ENCODE assay signal across 12 cellular contexts in the genomic region with DNA sequence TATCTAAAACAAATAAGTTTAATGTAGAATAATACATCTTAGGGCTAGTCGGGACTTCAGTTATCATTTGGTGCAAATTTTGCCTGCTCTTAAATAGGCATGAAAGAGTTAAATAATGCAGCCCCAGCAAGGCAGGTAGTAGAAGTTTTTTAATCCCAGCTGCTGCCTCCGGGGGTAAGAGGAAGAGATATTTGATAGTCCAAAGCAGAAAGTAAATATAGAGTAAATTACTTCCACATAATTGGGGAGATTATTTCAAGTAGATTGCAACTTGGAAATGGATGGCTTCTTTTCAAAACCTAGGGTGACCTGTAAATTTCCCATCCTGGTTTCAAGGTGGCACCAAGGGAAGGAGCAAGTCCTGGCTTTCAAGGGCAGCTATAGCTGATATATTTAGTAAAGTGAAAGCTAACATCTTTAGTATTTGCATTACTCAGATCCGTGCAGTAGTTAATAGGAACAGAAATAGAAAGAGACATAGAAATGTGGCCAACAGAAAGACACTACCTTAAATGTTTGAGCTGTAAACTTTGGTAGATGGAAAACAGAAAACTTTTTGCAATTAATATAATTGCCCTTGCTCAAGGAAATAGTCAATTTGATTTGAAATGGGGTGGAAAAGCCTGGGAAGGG.
A peak's percentile ranks its signal among the peaks of the same experiment; 100 is the strongest.
DNase-seq lines count a peak whose midpoint lies in the region; ATAC-seq lines count a peak whose summit lies in the region.
"Had no signal": no experiment of that assay in that cellular context is flagged by ENCODE, and none has a peak within 500 bp of the region (broad histone marks: within the 10 kb centered on the region; RNA-seq: fewer than 3 reads in every experiment).

No MANE protein-coding gene starts in this region.

- no peak overlapping the region for H3K4me3 ChIP-seq in Karpas-422 (ENCODE audit: low read length)

- H3K4me1 Mint-ChIP-seq in activated CD8-positive, alpha-beta memory T cell treated with anti-CD3 and anti-CD28 coated beads, Interleukin-2, amount 10 ng/mL, durations not matched to agents 7 days and 5 days: peaks cover 16% of the 10 kb centered on the region

- H3K79me2 ChIP-seq in Karpas-422 (ENCODE audit: low read length): no peaks in the 10 kb centered on the region

- no peak for DNase-seq in Karpas-422
- no peak for DNase-seq in activated CD8-positive, alpha-beta memory T cell treated with anti-CD3 and anti-CD28 coated beads, Interleukin-2, amount 10 ng/mL, durations not matched to agents 7 days and 5 days
- no peak for DNase-seq in SK-N-DZ (ENCODE audit: low spot score)
- no peak for DNase-seq in globus pallidus (ENCODE audit: low spot score)
- no peak for DNase-seq in stimulated activated naive CD4-positive, alpha-beta T cell treated with Interleukin-2 at 50 U/mL for 16 hours (lab: John Stamatoyannopoulos, UW)
- DNase-seq: brain microvascular endothelial cell, NCI-H2171 treated with DMSO at 0.1 percent for 48 hours had no signal

- no peaks in the 10 kb centered on the region for H4K20me1 ChIP-seq in Karpas-422 (ENCODE audit: insufficient read depth, low read depth, low read length)

- H3K9ac ChIP-seq in Karpas-422 (ENCODE audit: low read length): no peak overlapping the region

- H3K4me1 ChIP-seq in Karpas-422 (ENCODE audit: low read length): peaks cover 14% of the 10 kb centered on the region

- H3K27me3 Mint-ChIP-seq in activated CD8-positive, alpha-beta memory T cell treated with anti-CD3 and anti-CD28 coated beads, Interleukin-2, amount 10 ng/mL, durations not matched to agents 7 days and 5 days: peaks cover 35% of the 10 kb centered on the region
- H3K27me3 Mint-ChIP-seq: progenitor cell of endocrine pancreas had no signal

- no peaks in the 10 kb centered on the region for H3K9me3 ChIP-seq in Karpas-422 (ENCODE audit: low read length)

- no peaks in the 10 kb centered on the region for H3K27me3 ChIP-seq in Karpas-422 (ENCODE audit: low read length)
- H3K27me3 ChIP-seq: brain microvascular endothelial cell had no signal

- no peak overlapping the region for H2AFZ ChIP-seq in Karpas-422 (ENCODE audit: low read length)

- no peaks in the 10 kb centered on the region for H3K9me3 Mint-ChIP-seq in activated CD8-positive, alpha-beta memory T cell treated with anti-CD3 and anti-CD28 coated beads, Interleukin-2, amount 10 ng/mL, durations not matched to agents 7 days and 5 days (ENCODE audit: low read depth)
- H3K9me3 Mint-ChIP-seq: activated T-helper 2 cell treated with anti-CD3 and anti-CD28 coated beads, Interferon-gamma antibody, Interleukin-2, Interleukin-4, amounts not matched to agents 10 μg/mL and 5 μg/mL and 100 μg/mL, durations not matched to agents 14 hours and 24 hours and 36 hours had no signal

- ATAC-seq in GM18502 (IDR thresholded peaks at IDR 0.05; ENCODE audit: poor library complexity, unreplicated experiment) (peak; percentile 84), GM19438 (IDR thresholded peaks at IDR 0.05; ENCODE audit: low read depth, unreplicated experiment) (peak; percentile 47), HG02870 (IDR thresholded peaks at IDR 0.05; ENCODE audit: unreplicated experiment) (peak; percentile 77)
- no peak for ATAC-seq in activated CD8-positive, alpha-beta memory T cell treated with anti-CD3 and anti-CD28 coated beads, Interleukin-2, amount 10 ng/mL, durations not matched to agents 7 days and 5 days

- H3K36me3 Mint-ChIP-seq in activated CD8-positive, alpha-beta memory T cell treated with anti-CD3 and anti-CD28 coated beads, Interleukin-2, amount 10 ng/mL, durations not matched to agents 7 days and 5 days: no peaks in the 10 kb centered on the region

- H3K9me2 ChIP-seq in Karpas-422 (replicated peaks; ENCODE audit: insufficient read depth, low read length): no peaks in the 10 kb centered on the region

- no peak overlapping the region for H3K27ac ChIP-seq in Karpas-422 (ENCODE audit: low read length)
- H3K27ac ChIP-seq: brain microvascular endothelial cell had no signal

- CTCF ChIA-PET in activated CD8-positive, alpha-beta memory T cell treated with anti-CD3 and anti-CD28 coated beads, Interleukin-2, amount 10 ng/mL, durations not matched to agents 7 days and 5 days (lab: Charles Lee): interaction anchor here (0.6 kb wide), 1 partner anchor 266 kb away, joined by 3 read pairs; no protein-coding TSS in a partner anchor

- H3K36me3 ChIP-seq in Karpas-422 (ENCODE audit: insufficient read depth, low read length): no peaks in the 10 kb centered on the region
- H3K36me3 ChIP-seq: brain microvascular endothelial cell had no signal

- peak overlapping the region; percentile 33 for H3K4me2 ChIP-seq in Karpas-422 (ENCODE audit: low read depth, low read length, poor library complexity, severe bottlenecking)

- no peak overlapping the region for H3K4me3 Mint-ChIP-seq in activated CD8-positive, alpha-beta memory T cell treated with anti-CD3 and anti-CD28 coated beads, Interleukin-2, amount 10 ng/mL, durations not matched to agents 7 days and 5 days

- no peak overlapping the region for H3K27ac Mint-ChIP-seq in activated CD8-positive, alpha-beta memory T cell treated with anti-CD3 and anti-CD28 coated beads, Interleukin-2, amount 10 ng/mL, durations not matched to agents 7 days and 5 days
- H3K27ac Mint-ChIP-seq: activated T-helper 2 cell treated with anti-CD3 and anti-CD28 coated beads, Interferon-gamma antibody, Interleukin-2, Interleukin-4, amounts not matched to agents 10 μg/mL and 5 μg/mL and 100 μg/mL, durations not matched to agents 14 hours and 24 hours and 36 hours; progenitor cell of endocrine pancreas had no signal
